18 cellular contexts compared by ENCODE assay signal in genomic region chr10:33390046-33390445, GRCh38. TPM values are rescaled to one million over a fixed set of nuclear protein-coding genes. Genes with fewer than 3 reads are reported as not detected.
DNase-seq lines count a peak whose midpoint lies in the region; ATAC-seq, FAIRE-seq and TF ChIP-seq lines count a peak whose summit lies in the region.
"Had no signal": no experiment of that assay in that cellular context is flagged by ENCODE, and none has a peak within 500 bp of the region (broad histone marks: within the 10 kb centered on the region; RNA-seq: fewer than 3 reads in every experiment).

No MANE protein-coding gene starts in this region.

- no peak overlapping the region for H3K27ac Mint-ChIP-seq in stimulated activated naive B cell treated with anti-CD40 and anti-IgM and Interleukin-4, amounts not matched to agents 10 μg/mL and 1 μg/mL and 100 μg/mL, for 72 hours
- H3K27ac Mint-ChIP-seq: CD4-positive, alpha-beta memory T cell; H9 had no signal

- H3K9me3 ChIP-seq in HEK293 (ENCODE audit: control insufficient read depth, insufficient read depth, low read depth, low read length) (no peaks in the 10 kb centered on the region), left ventricle myocardium inferior (replicated peaks) (no peaks in the 10 kb centered on the region)
- H3K9me3 ChIP-seq: BE2C had no signal

- no peak overlapping the region for H3K4me3 ChIP-seq in HEK293 (ENCODE audit: low read depth, low read length)
- H3K4me3 ChIP-seq in bronchial epithelial cell (ENCODE audit: low read depth, low read length): no peak overlapping the region
- no peak overlapping the region for H3K4me3 ChIP-seq in fibroblast of the aortic adventitia (ENCODE audit: low read depth, low read length)
- H3K4me3 ChIP-seq in left ventricle myocardium inferior: no peak overlapping the region
- H3K4me3 ChIP-seq: GM12878, GM23248 had no signal

- DNase-seq in DMS53 (lab: John Stamatoyannopoulos, UW): peak; percentile 45
- peak; percentile 33 for DNase-seq in bronchial epithelial cell (ENCODE audit: low read depth)
- peak; percentile 38 for DNase-seq in fibroblast of the aortic adventitia (ENCODE audit: low read depth)
- no peak for DNase-seq in urothelium cell line (ENCODE audit: low spot score)
- no peak for DNase-seq in stimulated activated naive B cell treated with anti-CD40 and anti-IgM and Interleukin-4, amounts not matched to agents 10 μg/mL and 1 μg/mL and 100 μg/mL, for 72 hours
- DNase-seq in GDM1 (lab: John Stamatoyannopoulos, UW): no peak
- DNase-seq in left ventricle myocardium inferior: no peak
- DNase-seq: BE2C; CD4-positive, alpha-beta memory T cell; DMS153; GM23248; H9 had no signal

- POLR2A ChIA-PET in HEK293 (lab: Yijun Ruan, JAX): no interaction called here

- CTCF ChIA-PET in HEK293 (lab: Yijun Ruan, JAX): no interaction called here

- no peak for FAIRE-seq in bronchial epithelial cell (lab: Jason Lieb, UNC)
- FAIRE-seq in urothelium cell line (lab: Jason Lieb, UNC): no peak
- FAIRE-seq: A204.1, D721Med, GM12878, GM18507 had no signal

- H3K36me3 ChIP-seq in HEK293 (ENCODE audit: control insufficient read depth in 2 of 2, insufficient read depth in 1 of 2, low read length in 2 of 2) (no peaks in the 10 kb centered on the region), bronchial epithelial cell (ENCODE audit: control insufficient read depth, insufficient read depth, low read length) (no peaks in the 10 kb centered on the region), left ventricle myocardium inferior (no peaks in the 10 kb centered on the region)
- H3K36me3 ChIP-seq: BE2C had no signal

- no peak overlapping the region for H3K4me3 Mint-ChIP-seq in stimulated activated naive B cell treated with anti-CD40 and anti-IgM and Interleukin-4, amounts not matched to agents 10 μg/mL and 1 μg/mL and 100 μg/mL, for 72 hours
- H3K4me3 Mint-ChIP-seq: CD4-positive, alpha-beta memory T cell; H9 had no signal

- peaks cover 2 to 4% of the 10 kb centered on the region in 2 donors for H3K9me3 Mint-ChIP-seq in stimulated activated naive B cell treated with anti-CD40 and anti-IgM and Interleukin-4, amounts not matched to agents 10 μg/mL and 1 μg/mL and 100 μg/mL, for 72 hours
- H3K9me3 Mint-ChIP-seq: CD4-positive, alpha-beta memory T cell; H9 had no signal

- H3K4me1 ChIP-seq in HEK293 (ENCODE audit: control insufficient read depth, insufficient read depth, low read length): peaks cover 24% of the 10 kb centered on the region
- no peaks in the 10 kb centered on the region for H3K4me1 ChIP-seq in left ventricle myocardium inferior
- H3K4me1 ChIP-seq: BE2C had no signal

- H3K36me3 Mint-ChIP-seq in stimulated activated naive B cell treated with anti-CD40 and anti-IgM and Interleukin-4, amounts not matched to agents 10 μg/mL and 1 μg/mL and 100 μg/mL, for 72 hours: no peaks in the 10 kb centered on the region
- H3K36me3 Mint-ChIP-seq: CD4-positive, alpha-beta memory T cell had no signal

- no peaks in the 10 kb centered on the region for H3K4me1 Mint-ChIP-seq in stimulated activated naive B cell treated with anti-CD40 and anti-IgM and Interleukin-4, amounts not matched to agents 10 μg/mL and 1 μg/mL and 100 μg/mL, for 72 hours
- H3K4me1 Mint-ChIP-seq: CD4-positive, alpha-beta memory T cell had no signal

- intact Hi-C loops in left ventricle myocardium inferior (cut with micrococcal nuclease): no loop called here

- no peak for TF ChIP-seq CTCF in HEK293 (tag by site-specific recombination; IDR thresholded peaks at IDR 0.05)
- TF ChIP-seq CTCF in bronchial epithelial cell (IDR thresholded peaks at IDR 0.05; ENCODE audit: insufficient read depth, low read length, severe bottlenecking): no peak
- no peak for TF ChIP-seq CTCF in fibroblast of the aortic adventitia (IDR thresholded peaks at IDR 0.05; ENCODE audit: insufficient read depth, low read length)
- no peak for TF ChIP-seq CTCF in left ventricle myocardium inferior (IDR thresholded peaks at IDR 0.05; ENCODE audit: borderline replicate concordance)

- H3K27ac ChIP-seq in HEK293 (ENCODE audit: extremely low read depth, low read depth, low read length) (peak overlapping the region; percentile 19; the same call in 1 of the 2 replicates), left ventricle myocardium inferior (replicated peaks) (no peak overlapping the region)
- H3K27ac ChIP-seq: C4-2B, GM23248 had no signal

- H3K27me3 ChIP-seq in bronchial epithelial cell (ENCODE audit: control insufficient read depth, insufficient read depth, low read length) (no peaks in the 10 kb centered on the region), left ventricle myocardium inferior (ENCODE audit: low read depth) (peaks cover 4% of the 10 kb centered on the region)
- H3K27me3 ChIP-seq: BE2C had no signal

- no peak for ATAC-seq in stimulated activated naive B cell treated with anti-CD40 and anti-IgM and Interleukin-4, amounts not matched to agents 10 μg/mL and 1 μg/mL and 100 μg/mL, for 72 hours (replicated peaks)
- ATAC-seq: GM12878 had no signal

- no peaks in the 10 kb centered on the region for H3K27me3 Mint-ChIP-seq in stimulated activated naive B cell treated with anti-CD40 and anti-IgM and Interleukin-4, amounts not matched to agents 10 μg/mL and 1 μg/mL and 100 μg/mL, for 72 hours

TF ChIP-seq in HEK293, 187 proteins besides CTCF, POLR2A, EP300 and RAD21:
- 0 out of 2 replicates have a peak, but pooled peaks have one; percentile 12 for TF ChIP-seq ZNF585B (tag by site-specific recombination; IDR thresholded peaks at IDR 0.05)
- TF ChIP-seq, protein P1, sequence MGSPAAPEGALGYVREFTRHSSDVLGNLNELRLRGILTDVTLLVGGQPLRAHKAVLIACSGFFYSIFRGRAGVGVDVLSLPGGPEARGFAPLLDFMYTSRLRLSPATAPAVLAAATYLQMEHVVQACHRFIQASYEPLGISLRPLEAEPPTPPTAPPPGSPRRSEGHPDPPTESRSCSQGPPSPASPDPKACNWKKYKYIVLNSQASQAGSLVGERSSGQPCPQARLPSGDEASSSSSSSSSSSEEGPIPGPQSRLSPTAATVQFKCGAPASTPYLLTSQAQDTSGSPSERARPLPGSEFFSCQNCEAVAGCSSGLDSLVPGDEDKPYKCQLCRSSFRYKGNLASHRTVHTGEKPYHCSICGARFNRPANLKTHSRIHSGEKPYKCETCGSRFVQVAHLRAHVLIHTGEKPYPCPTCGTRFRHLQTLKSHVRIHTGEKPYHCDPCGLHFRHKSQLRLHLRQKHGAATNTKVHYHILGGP (tag by site-specific recombination; IDR thresholded peaks at IDR 0.05): no peak
- no peak for TF ChIP-seq ZNF777 (tag by site-specific recombination; IDR thresholded peaks at IDR 0.05; ENCODE audit: borderline replicate concordance)

RNA-seq across cellular contexts. Expression of gene NRP1, which starts 55.6 kb away (rescaled TPM):
- total RNA-seq in bronchial epithelial cell: 16.1 and 21.6 TPM in 2 replicates
- total RNA-seq in fibroblast of the aortic adventitia (ENCODE audit: low replicate concordance): 174 and 455 TPM in 2 replicates
- 168 TPM for total RNA-seq in left ventricle myocardium inferior

Comparison
In these comparisons a context has a peak if more than half of its experiments do, and no peak if none do; other contexts are left out.
1. DNase-seq: peak in DMS53 (single experiment), bronchial epithelial cell (single experiment) and fibroblast of the aortic adventitia (single experiment); none in urothelium cell line (single experiment), stimulated activated naive B cell treated with anti-CD40 and anti-IgM and Interleukin-4, amounts not matched to agents 10 μg/mL and 1 μg/mL and 100 μg/mL, for 72 hours (single experiment), GDM1 (single experiment) and left ventricle myocardium inferior (single experiment).